1 cellular context compared by ENCODE assay signal in the genomic region with DNA sequence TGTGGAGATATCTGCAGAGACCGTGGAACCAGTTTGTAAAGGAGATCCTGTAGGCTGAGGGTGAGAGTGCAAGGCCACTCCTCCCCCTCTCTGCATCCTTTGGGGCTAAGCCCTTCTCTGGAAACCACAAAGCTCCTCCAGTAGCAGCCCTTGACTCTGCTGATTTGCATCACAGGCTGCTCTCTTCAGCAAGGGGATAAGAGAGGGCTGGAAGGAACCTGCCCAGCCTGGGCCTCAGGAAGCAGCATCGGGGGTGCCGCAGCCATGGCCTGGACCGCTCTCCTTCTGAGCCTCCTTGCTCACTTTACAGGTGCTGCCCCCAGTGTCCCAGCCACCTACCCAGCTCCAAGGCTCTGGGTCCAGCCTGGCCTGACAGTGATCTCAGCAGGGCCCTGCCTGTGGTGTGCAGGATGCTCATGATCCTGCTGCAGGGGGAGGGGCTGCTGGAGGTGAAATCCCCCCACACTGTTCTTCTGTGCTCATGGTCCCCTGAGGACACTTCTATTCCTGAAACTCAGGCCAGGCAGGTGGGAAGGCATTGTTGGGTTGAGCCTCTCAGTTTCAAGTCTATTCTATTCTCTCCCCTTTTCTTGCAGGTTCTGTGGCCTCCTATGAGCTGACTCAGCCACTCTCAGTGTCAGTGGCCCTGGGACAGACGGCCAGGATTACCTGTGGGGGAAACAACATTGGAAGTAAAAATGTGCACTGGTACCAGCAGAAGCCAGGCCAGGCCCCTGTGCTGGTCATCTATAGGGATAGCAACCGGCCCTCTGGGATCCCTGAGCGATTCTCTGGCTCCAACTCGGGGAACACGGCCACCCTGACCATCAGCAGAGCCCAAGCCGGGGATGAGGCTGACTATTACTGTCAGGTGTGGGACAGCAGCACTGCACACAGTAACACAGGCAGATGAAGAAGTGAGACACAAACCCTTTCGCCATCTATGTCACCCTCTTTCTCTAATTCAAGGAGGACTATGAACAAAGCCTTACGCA.
A peak's percentile ranks its signal among the peaks of the same experiment; 100 is the strongest.
TF ChIP-seq lines count a peak whose summit lies in the region.

No MANE protein-coding gene starts in this region.

TF ChIP-seq in K562, 482 proteins besides CTCF, POLR2A, EP300 and RAD21 (continued from another document):
- TF ChIP-seq, protein P1, sequence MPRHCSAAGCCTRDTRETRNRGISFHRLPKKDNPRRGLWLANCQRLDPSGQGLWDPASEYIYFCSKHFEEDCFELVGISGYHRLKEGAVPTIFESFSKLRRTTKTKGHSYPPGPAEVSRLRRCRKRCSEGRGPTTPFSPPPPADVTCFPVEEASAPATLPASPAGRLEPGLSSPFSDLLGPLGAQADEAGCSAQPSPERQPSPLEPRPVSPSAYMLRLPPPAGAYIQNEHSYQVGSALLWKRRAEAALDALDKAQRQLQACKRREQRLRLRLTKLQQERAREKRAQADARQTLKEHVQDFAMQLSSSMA (CRISPR knock-in tag; IDR thresholded peaks at IDR 0.05), result no peak
- TF ChIP-seq, protein P2, sequence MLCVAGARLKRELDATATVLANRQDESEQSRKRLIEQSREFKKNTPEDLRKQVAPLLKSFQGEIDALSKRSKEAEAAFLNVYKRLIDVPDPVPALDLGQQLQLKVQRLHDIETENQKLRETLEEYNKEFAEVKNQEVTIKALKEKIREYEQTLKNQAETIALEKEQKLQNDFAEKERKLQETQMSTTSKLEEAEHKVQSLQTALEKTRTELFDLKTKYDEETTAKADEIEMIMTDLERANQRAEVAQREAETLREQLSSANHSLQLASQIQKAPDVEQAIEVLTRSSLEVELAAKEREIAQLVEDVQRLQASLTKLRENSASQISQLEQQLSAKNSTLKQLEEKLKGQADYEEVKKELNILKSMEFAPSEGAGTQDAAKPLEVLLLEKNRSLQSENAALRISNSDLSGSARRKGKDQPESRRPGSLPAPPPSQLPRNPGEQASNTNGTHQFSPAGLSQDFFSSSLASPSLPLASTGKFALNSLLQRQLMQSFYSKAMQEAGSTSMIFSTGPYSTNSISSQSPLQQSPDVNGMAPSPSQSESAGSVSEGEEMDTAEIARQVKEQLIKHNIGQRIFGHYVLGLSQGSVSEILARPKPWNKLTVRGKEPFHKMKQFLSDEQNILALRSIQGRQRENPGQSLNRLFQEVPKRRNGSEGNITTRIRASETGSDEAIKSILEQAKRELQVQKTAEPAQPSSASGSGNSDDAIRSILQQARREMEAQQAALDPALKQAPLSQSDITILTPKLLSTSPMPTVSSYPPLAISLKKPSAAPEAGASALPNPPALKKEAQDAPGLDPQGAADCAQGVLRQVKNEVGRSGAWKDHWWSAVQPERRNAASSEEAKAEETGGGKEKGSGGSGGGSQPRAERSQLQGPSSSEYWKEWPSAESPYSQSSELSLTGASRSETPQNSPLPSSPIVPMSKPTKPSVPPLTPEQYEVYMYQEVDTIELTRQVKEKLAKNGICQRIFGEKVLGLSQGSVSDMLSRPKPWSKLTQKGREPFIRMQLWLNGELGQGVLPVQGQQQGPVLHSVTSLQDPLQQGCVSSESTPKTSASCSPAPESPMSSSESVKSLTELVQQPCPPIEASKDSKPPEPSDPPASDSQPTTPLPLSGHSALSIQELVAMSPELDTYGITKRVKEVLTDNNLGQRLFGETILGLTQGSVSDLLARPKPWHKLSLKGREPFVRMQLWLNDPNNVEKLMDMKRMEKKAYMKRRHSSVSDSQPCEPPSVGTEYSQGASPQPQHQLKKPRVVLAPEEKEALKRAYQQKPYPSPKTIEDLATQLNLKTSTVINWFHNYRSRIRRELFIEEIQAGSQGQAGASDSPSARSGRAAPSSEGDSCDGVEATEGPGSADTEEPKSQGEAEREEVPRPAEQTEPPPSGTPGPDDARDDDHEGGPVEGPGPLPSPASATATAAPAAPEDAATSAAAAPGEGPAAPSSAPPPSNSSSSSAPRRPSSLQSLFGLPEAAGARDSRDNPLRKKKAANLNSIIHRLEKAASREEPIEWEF (CRISPR knock-in tag; IDR thresholded peaks at IDR 0.05), result no peak
- TF ChIP-seq ZNF174 (CRISPR knock-in tag; IDR thresholded peaks at IDR 0.05) (no peak), ZBTB7A (IDR thresholded peaks at IDR 0.05; ENCODE audit: borderline replicate concordance, control insufficient read depth, low read depth, low read length) (peak; percentile 29; the same call in 1 of the 2 replicates), BRD4 (IDR thresholded peaks at IDR 0.05) (no peak), DDX20 (tag; IDR thresholded peaks at IDR 0.05; ENCODE audit: low read depth) (no peak), XRCC5 (IDR thresholded peaks at IDR 0.05; ENCODE audit: low read depth, low read length) (no peak), RBM22 (IDR thresholded peaks at IDR 0.05; ENCODE audit: low read depth, low read length, poor library complexity, severe bottlenecking) (no peak), MEF2A (IDR thresholded peaks at IDR 0.05; ENCODE audit: control insufficient read depth, low read depth, low read length) (no peak), HOXB6 (CRISPR knock-in tag; IDR thresholded peaks at IDR 0.05; ENCODE audit: borderline replicate concordance) (no peak), ZFP36 (IDR thresholded peaks at IDR 0.05; ENCODE audit: low read depth, low read length, partially characterized antibody) (no peak), ARID2 (IDR thresholded peaks at IDR 0.05) (no peak), RAD51 (IDR thresholded peaks at IDR 0.05; ENCODE audit: borderline replicate concordance, low read depth) (no peak), RB1 (IDR thresholded peaks at IDR 0.05; ENCODE audit: low read depth) (no peak), PRMT5 (CRISPR knock-in tag; IDR thresholded peaks at IDR 0.05) (peak; percentile 77), BHLHE40 (IDR thresholded peaks at IDR 0.05; ENCODE audit: low read length) (no peak), ZFP30 (CRISPR knock-in tag; IDR thresholded peaks at IDR 0.05; ENCODE audit: borderline replicate concordance) (no peak), RBM14 (IDR thresholded peaks at IDR 0.05; ENCODE audit: borderline replicate concordance, insufficient read depth, low read depth, low read length) (no peak), MAFK (IDR thresholded peaks at IDR 0.05; ENCODE audit: low read length) (no peak), ZNF184 (CRISPR knock-in tag; IDR thresholded peaks at IDR 0.05) (0 out of 2 replicates have a peak, but pooled peaks have one; percentile 56), IRF2 (CRISPR knock-in tag; IDR thresholded peaks at IDR 0.05) (no peak), ATF1 (CRISPR knock-in tag; IDR thresholded peaks at IDR 0.05) (peak; percentile 5; the same call in 1 of the 2 replicates), ATF1 (tag; IDR thresholded peaks at IDR 0.05) (no peak)
- TF ChIP-seq, protein P3, sequence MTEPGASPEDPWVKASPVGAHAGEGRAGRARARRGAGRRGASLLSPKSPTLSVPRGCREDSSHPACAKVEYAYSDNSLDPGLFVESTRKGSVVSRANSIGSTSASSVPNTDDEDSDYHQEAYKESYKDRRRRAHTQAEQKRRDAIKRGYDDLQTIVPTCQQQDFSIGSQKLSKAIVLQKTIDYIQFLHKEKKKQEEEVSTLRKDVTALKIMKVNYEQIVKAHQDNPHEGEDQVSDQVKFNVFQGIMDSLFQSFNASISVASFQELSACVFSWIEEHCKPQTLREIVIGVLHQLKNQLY (CRISPR knock-in tag; conservative IDR thresholded peaks at IDR 0.05), result no peak
- TF ChIP-seq, protein P4, sequence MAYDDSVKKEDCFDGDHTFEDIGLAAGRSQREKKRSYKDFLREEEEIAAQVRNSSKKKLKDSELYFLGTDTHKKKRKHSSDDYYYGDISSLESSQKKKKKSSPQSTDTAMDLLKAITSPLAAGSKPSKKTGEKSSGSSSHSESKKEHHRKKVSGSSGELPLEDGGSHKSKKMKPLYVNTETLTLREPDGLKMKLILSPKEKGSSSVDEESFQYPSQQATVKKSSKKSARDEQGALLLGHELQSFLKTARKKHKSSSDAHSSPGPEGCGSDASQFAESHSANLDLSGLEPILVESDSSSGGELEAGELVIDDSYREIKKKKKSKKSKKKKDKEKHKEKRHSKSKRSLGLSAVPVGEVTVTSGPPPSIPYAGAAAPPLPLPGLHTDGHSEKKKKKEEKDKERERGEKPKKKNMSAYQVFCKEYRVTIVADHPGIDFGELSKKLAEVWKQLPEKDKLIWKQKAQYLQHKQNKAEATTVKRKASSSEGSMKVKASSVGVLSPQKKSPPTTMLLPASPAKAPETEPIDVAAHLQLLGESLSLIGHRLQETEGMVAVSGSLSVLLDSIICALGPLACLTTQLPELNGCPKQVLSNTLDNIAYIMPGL (CRISPR knock-in tag; IDR thresholded peaks at IDR 0.05), result peak; percentile 27; the same call in 1 of the 2 replicates
- TF ChIP-seq, protein P5, sequence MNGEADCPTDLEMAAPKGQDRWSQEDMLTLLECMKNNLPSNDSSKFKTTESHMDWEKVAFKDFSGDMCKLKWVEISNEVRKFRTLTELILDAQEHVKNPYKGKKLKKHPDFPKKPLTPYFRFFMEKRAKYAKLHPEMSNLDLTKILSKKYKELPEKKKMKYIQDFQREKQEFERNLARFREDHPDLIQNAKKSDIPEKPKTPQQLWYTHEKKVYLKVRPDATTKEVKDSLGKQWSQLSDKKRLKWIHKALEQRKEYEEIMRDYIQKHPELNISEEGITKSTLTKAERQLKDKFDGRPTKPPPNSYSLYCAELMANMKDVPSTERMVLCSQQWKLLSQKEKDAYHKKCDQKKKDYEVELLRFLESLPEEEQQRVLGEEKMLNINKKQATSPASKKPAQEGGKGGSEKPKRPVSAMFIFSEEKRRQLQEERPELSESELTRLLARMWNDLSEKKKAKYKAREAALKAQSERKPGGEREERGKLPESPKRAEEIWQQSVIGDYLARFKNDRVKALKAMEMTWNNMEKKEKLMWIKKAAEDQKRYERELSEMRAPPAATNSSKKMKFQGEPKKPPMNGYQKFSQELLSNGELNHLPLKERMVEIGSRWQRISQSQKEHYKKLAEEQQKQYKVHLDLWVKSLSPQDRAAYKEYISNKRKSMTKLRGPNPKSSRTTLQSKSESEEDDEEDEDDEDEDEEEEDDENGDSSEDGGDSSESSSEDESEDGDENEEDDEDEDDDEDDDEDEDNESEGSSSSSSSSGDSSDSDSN (IDR thresholded peaks at IDR 0.05; ENCODE audit: borderline replicate concordance in 1 of 2, low read depth in 2 of 2, low read length in 2 of 2), result 0 out of 4 replicates have a peak, but pooled peaks of 1 of the 2 experiments have one; percentile 60
- TF ChIP-seq, protein P6, sequence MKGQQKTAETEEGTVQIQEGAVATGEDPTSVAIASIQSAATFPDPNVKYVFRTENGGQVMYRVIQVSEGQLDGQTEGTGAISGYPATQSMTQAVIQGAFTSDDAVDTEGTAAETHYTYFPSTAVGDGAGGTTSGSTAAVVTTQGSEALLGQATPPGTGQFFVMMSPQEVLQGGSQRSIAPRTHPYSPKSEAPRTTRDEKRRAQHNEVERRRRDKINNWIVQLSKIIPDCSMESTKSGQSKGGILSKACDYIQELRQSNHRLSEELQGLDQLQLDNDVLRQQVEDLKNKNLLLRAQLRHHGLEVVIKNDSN (CRISPR knock-in tag; IDR thresholded peaks at IDR 0.05), result no peak
- TF ChIP-seq, protein P7, sequence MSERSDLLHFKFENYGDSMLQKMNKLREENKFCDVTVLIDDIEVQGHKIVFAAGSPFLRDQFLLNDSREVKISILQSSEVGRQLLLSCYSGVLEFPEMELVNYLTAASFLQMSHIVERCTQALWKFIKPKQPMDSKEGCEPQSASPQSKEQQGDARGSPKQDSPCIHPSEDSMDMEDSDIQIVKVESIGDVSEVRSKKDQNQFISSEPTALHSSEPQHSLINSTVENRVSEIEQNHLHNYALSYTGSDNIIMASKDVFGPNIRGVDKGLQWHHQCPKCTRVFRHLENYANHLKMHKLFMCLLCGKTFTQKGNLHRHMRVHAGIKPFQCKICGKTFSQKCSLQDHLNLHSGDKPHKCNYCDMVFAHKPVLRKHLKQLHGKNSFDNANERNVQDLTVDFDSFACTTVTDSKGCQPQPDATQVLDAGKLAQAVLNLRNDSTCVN (CRISPR knock-in tag; IDR thresholded peaks at IDR 0.05), result no peak
